ENCODE assay signal across 10 cellular contexts in the genomic region with DNA sequence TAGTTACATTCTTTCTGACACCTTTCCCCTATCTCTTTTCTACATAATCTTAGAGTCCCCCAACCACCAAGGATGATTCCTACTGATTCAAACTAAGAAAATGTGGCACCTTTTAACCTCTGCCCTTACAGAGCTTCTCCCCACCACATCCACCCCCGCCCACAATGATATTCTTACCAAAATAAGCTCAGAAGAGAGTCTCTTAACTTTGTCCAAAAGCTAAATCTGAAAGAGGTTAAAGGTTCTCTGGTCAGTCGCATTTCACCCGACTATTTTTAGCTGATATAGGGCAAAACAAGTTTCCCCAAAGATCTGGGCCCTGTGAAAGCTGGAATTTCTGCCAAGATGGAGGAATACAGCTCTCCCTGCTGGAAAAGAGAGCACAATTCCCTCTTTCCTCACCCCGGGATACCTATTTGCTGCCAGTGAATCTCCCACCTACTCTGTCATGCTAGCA.
DNase-seq lines count a peak whose midpoint lies in the region; ATAC-seq and TF ChIP-seq lines count a peak whose summit lies in the region.
"Had no signal": no experiment of that assay in that cellular context is flagged by ENCODE, and none has a peak within 500 bp of the region (broad histone marks: within the 10 kb centered on the region; RNA-seq: fewer than 3 reads in every experiment).

No MANE protein-coding gene starts in this region.

- ATAC-seq in heart left ventricle = no peak

- CTCF ChIA-PET in activated CD4-positive, alpha-beta memory T cell treated with anti-CD3 and anti-CD28 coated beads, Interleukin-2, amount 10 ng/mL, durations not matched to agents 7 days and 5 days (lab: Charles Lee) = interaction anchor here (0.8 to 1.9 kb wide), 7 partner anchors 14 to 414 kb away, joined by 3 to 6 read pairs (median 4); no protein-coding TSS in a partner anchor

- DNase-seq in GM20000 (ENCODE audit: low spot score) (peak; percentile 39), heart left ventricle (no peak), NCI-H2171 (lab: John Stamatoyannopoulos, UW) (no peak), NCI-H1417 (lab: John Stamatoyannopoulos, UW) (no peak), SKM-1 treated with dmso at 0.1 percent for 144 hours (lab: John Stamatoyannopoulos, UW; ENCODE audit: unreplicated experiment) (no peak), DMS 273 (lab: John Stamatoyannopoulos, UW; ENCODE audit: unreplicated experiment) (no peak)
- peak; percentile 58 for DNase-seq in activated CD4-positive, alpha-beta memory T cell treated with anti-CD3 and anti-CD28 coated beads, Interleukin-2, amount 10 ng/mL, durations not matched to agents 7 days and 5 days
- peak; percentile 40 for DNase-seq in stimulated activated CD4-positive, alpha-beta T cell treated with anti-CD3 and anti-CD28 coated beads, Interleukin-1b, Interleukin-23, amount 100 ng/mL, for 48 hours
- DNase-seq: H7 had no signal

- H3K9me3 ChIP-seq in heart left ventricle = no peaks in the 10 kb centered on the region

- WGBS in heart left ventricle, 4 donors = 72 to 82% (median 74%) methylated on average over 4 of the region's 4 CpGs

- intact Hi-C loops in heart left ventricle (cut with DNase I) = loop anchor here in 2 of 10 donors (10.0 kb wide), 1 partner anchor 119 kb away; no protein-coding TSS in a partner anchor

- H3K36me3 ChIP-seq in heart left ventricle = no peaks in the 10 kb centered on the region

- peaks cover 34% of the 10 kb centered on the region for H3K4me1 Mint-ChIP-seq in activated CD4-positive, alpha-beta memory T cell treated with anti-CD3 and anti-CD28 coated beads, Interleukin-2, amount 10 ng/mL, durations not matched to agents 7 days and 5 days

- peak overlapping the region; percentile 4 for H3K4me3 Mint-ChIP-seq in activated CD4-positive, alpha-beta memory T cell treated with anti-CD3 and anti-CD28 coated beads, Interleukin-2, amount 10 ng/mL, durations not matched to agents 7 days and 5 days
- H3K4me3 Mint-ChIP-seq: neural crest cell had no signal

- peaks cover 4% of the 10 kb centered on the region for H3K9me3 Mint-ChIP-seq in activated CD4-positive, alpha-beta memory T cell treated with anti-CD3 and anti-CD28 coated beads, Interleukin-2, amount 10 ng/mL, durations not matched to agents 7 days and 5 days
- H3K9me3 Mint-ChIP-seq: neural crest cell had no signal

- peak overlapping the region in 9 of 12 donors; percentile 19 to 75 (median 58) for H3K27ac ChIP-seq in heart left ventricle

- no peak overlapping the region for H3K4me3 ChIP-seq in heart left ventricle

- TF ChIP-seq POLR2A in heart left ventricle (IDR thresholded peaks at IDR 0.05) = no peak

- no peaks in the 10 kb centered on the region for H3K27me3 Mint-ChIP-seq in activated CD4-positive, alpha-beta memory T cell treated with anti-CD3 and anti-CD28 coated beads, Interleukin-2, amount 10 ng/mL, durations not matched to agents 7 days and 5 days

- no peak for TF ChIP-seq CTCF in GM20000 (IDR thresholded peaks at IDR 0.05; ENCODE audit: extremely low read depth, missing control alignments)
- TF ChIP-seq CTCF in heart left ventricle (IDR thresholded peaks at IDR 0.05) = peak in 3 of 12 donors; percentile 11 to 33 (median 29)

- H3K4me1 ChIP-seq in heart left ventricle = peaks cover 0 to 58% (median 34%) of the 10 kb centered on the region in 12 donors

- H3K27ac Mint-ChIP-seq in activated CD4-positive, alpha-beta memory T cell treated with anti-CD3 and anti-CD28 coated beads, Interleukin-2, amount 10 ng/mL, durations not matched to agents 7 days and 5 days = peak overlapping the region; percentile 11

- H3K36me3 Mint-ChIP-seq in activated CD4-positive, alpha-beta memory T cell treated with anti-CD3 and anti-CD28 coated beads, Interleukin-2, amount 10 ng/mL, durations not matched to agents 7 days and 5 days (ENCODE audit: low read depth) = no peaks in the 10 kb centered on the region

- H3K27me3 ChIP-seq in heart left ventricle = no peaks in the 10 kb centered on the region

- POLR2A ChIA-PET in activated CD4-positive, alpha-beta memory T cell treated with anti-CD3 and anti-CD28 coated beads, Interleukin-2, amount 10 ng/mL, durations not matched to agents 7 days and 5 days (lab: Charles Lee) = interaction anchor here (0.7 to 3.7 kb wide), 12 partner anchors 15 to 381 kb away, joined by 3 to 39 read pairs (median 8); partner anchors contain the start of gene ZFP36L1

Comparison
In these comparisons a context has a peak if more than half of its experiments do, and no peak if none do; other contexts are left out.
1. DNase-seq: peak in GM20000 (single experiment), activated CD4-positive, alpha-beta memory T cell treated with anti-CD3 and anti-CD28 coated beads, Interleukin-2, amount 10 ng/mL, durations not matched to agents 7 days and 5 days (single experiment) and stimulated activated CD4-positive, alpha-beta T cell treated with anti-CD3 and anti-CD28 coated beads, Interleukin-1b, Interleukin-23, amount 100 ng/mL, for 48 hours (single experiment); none in heart left ventricle (0 of 5), NCI-H2171 (single experiment), NCI-H1417 (0 of 3), SKM-1 treated with dmso at 0.1 percent for 144 hours (single experiment) and DMS 273 (single experiment).